ENCODE assay signal across 13 cellular contexts in genomic region chr2:70371753-70372152, GRCh38.
DNase-seq lines count a peak whose midpoint lies in the region; ATAC-seq, FAIRE-seq and TF ChIP-seq lines count a peak whose summit lies in the region.
"Had no signal": no experiment of that assay in that cellular context is flagged by ENCODE, and none has a peak within 500 bp of the region (broad histone marks: within the 10 kb centered on the region; RNA-seq: fewer than 3 reads in every experiment).

No MANE protein-coding gene starts in this region.

- DNase-seq in COLO829 (ENCODE audit: low spot score) (peak; percentile 47), IMR-90 (peak; percentile 69), brain microvascular endothelial cell (peak; percentile 34), keratinocyte (ENCODE audit: low read depth, low spot score) (peak; percentile 71), SJCRH30 (no peak), SKM-1 treated with dmso at 0.1 percent for 144 hours (lab: John Stamatoyannopoulos, UW; ENCODE audit: unreplicated experiment) (no peak), mesenteric fat pad (ENCODE audit: low spot score) (no peak), NCI-H446 (lab: John Stamatoyannopoulos, UW) (no peak)
- DNase-seq: activated CD4-positive, alpha-beta T cell treated with anti-CD3 and anti-CD28 coated beads, Interleukin-2, amount 10 ng/mL, durations not matched to agents 24 days and 14 days; CD8-positive, alpha-beta T cell; NCI-H2107 had no signal

- intact Hi-C loops in IMR-90 (cut with micrococcal nuclease), result no loop called here

- H3K27me3 ChIP-seq in IMR-90 (ENCODE audit: control insufficient read depth, insufficient read depth, low read length) (no peaks in the 10 kb centered on the region), brain microvascular endothelial cell (replicated peaks) (no peaks in the 10 kb centered on the region), keratinocyte (ENCODE audit: control insufficient read depth, extremely low read depth, insufficient read depth, low read length) (no peaks in the 10 kb centered on the region), SJCRH30 (0 out of 2 replicates have a peak, but pooled peaks cover 2% of the 10 kb centered on the region)
- H3K27me3 ChIP-seq: right atrium auricular region had no signal

- H4K8ac ChIP-seq in IMR-90 (ENCODE audit: low read depth in 2 of 2, low read length in 2 of 2), result peak overlapping the region in 1 of 2 experiments; percentile 71; a peak in 1 of 4 replicates

- peak overlapping the region; percentile 45 for H2BK5ac ChIP-seq in IMR-90 (ENCODE audit: low read depth, low read length, poor library complexity, severe bottlenecking)

- TF ChIP-seq CTCF in IMR-90 (conservative IDR thresholded peaks at IDR 0.05; ENCODE audit: low read depth, low read length), result no peak
- TF ChIP-seq CTCF in brain microvascular endothelial cell (IDR thresholded peaks at IDR 0.05; ENCODE audit: low read depth, low read length, missing control alignments), result no peak
- no peak for TF ChIP-seq CTCF in keratinocyte (optimal IDR thresholded peaks at IDR 0.05 in 1 of 3, IDR thresholded peaks at IDR 0.05 in 1 of 3, conservative IDR thresholded peaks at IDR 0.05 in 1 of 3; ENCODE audit: extremely low read depth in 1 of 3, insufficient read depth in 2 of 3, low read length in 3 of 3)

- H3K4me1 ChIP-seq in IMR-90 (ENCODE audit: control insufficient read depth, insufficient read depth, low read length) (0 out of 2 replicates have a peak, but pooled peaks cover 2% of the 10 kb centered on the region), keratinocyte (ENCODE audit: control insufficient read depth, extremely low read depth, insufficient read depth, low read length) (peaks cover 35% of the 10 kb centered on the region), SJCRH30 (no peaks in the 10 kb centered on the region)
- H3K4me1 ChIP-seq: right atrium auricular region had no signal

- H2AK9ac ChIP-seq in IMR-90 (replicated peaks; ENCODE audit: low read depth, low read length, poor library complexity), result no peak overlapping the region

- in situ Hi-C loops in IMR-90 (cut with MboI; ENCODE audit: low sequenced_read_pairs) (no loop called here), brain microvascular endothelial cell (cut with HindIII; ENCODE audit: low pct_ligation_motif_present, low sequenced_read_pairs) (no loop called here)

- BruUV-seq in IMR-90 (replicated peaks; lab: Mats Ljungman, UMichigan), result no TSS peak

- CTCF ChIA-PET in IMR-90 (lab: Yijun Ruan, JAX), result no interaction called here

- no peak overlapping the region for H3K56ac ChIP-seq in IMR-90 (ENCODE audit: extremely low read depth, insufficient read depth, low read length)

- H4K20me1 ChIP-seq in IMR-90 (ENCODE audit: insufficient read depth, low read length) (no peaks in the 10 kb centered on the region), keratinocyte (ENCODE audit: control insufficient read depth, extremely low read depth, insufficient read depth, low read length) (no peaks in the 10 kb centered on the region)

- H3K79me1 ChIP-seq in IMR-90 (ENCODE audit: low read depth in 1 of 2, low read length in 2 of 2), result no peaks in the 10 kb centered on the region

- H3K18ac ChIP-seq in IMR-90 (ENCODE audit: low read depth, low read length), result no peak overlapping the region; the same call in 1 of the 2 replicates

- no peak; the same call in 1 of the 2 replicates for ATAC-seq in IMR-90 (ENCODE audit: low read depth)
- ATAC-seq: CD8-positive, alpha-beta T cell had no signal

- H3K36me3 ChIP-seq in IMR-90 (ENCODE audit: control insufficient read depth, insufficient read depth, low read length), result no peaks in the 10 kb centered on the region
- H3K36me3 ChIP-seq in brain microvascular endothelial cell (replicated peaks), result no peaks in the 10 kb centered on the region
- H3K36me3 ChIP-seq in keratinocyte (ENCODE audit: control insufficient read depth in 2 of 2, extremely low read depth in 1 of 2, insufficient read depth in 2 of 2, low read length in 2 of 2), result no peaks in the 10 kb centered on the region
- H3K36me3 ChIP-seq in SJCRH30, result no peaks in the 10 kb centered on the region
- H3K36me3 ChIP-seq: right atrium auricular region had no signal

- FAIRE-seq in keratinocyte (lab: Jason Lieb, UNC), result peak; percentile 36

- H3K4me2 ChIP-seq in IMR-90 (ENCODE audit: low read depth, low read length), result no peak overlapping the region
- H3K4me2 ChIP-seq in keratinocyte (ENCODE audit: control insufficient read depth, extremely low read depth, insufficient read depth, low read depth, low read length), result peak overlapping the region; percentile 55
- H3K4me2 ChIP-seq: KMS-11 had no signal

- no peak overlapping the region for H2BK120ac ChIP-seq in IMR-90 (ENCODE audit: low read depth, low read length)

- no peak overlapping the region for H2BK20ac ChIP-seq in IMR-90 (ENCODE audit: low read depth, low read length)

- H3K14ac ChIP-seq in IMR-90 (replicated peaks; ENCODE audit: low read depth, low read length), result no peak overlapping the region

- 7% methylated on average over 2 of the region's 3 CpGs; no CpG with 5 or more reads in 1 of the 2 experiments for WGBS in IMR-90 (ENCODE audit: extremely low coverage in 2 of 2, insufficient read length in 1 of 2), 2 experiments

- H2AFZ ChIP-seq in IMR-90 (replicated peaks; ENCODE audit: low read length, poor library complexity) (no peak overlapping the region), keratinocyte (ENCODE audit: control insufficient read depth, low read length) (peak overlapping the region; percentile 66)

- no peak overlapping the region for H2AK5ac ChIP-seq in IMR-90 (ENCODE audit: low read depth, low read length)

- no peak for TF ChIP-seq RAD21 in IMR-90 (IDR thresholded peaks at IDR 0.05; ENCODE audit: low read length)

- no peak for TF ChIP-seq POLR2A in IMR-90 (IDR thresholded peaks at IDR 0.05; ENCODE audit: low read depth, low read length)

- H3K9me1 ChIP-seq in IMR-90 (ENCODE audit: insufficient read depth, low read length) (no peaks in the 10 kb centered on the region), keratinocyte (ENCODE audit: control insufficient read depth, extremely low read depth, insufficient read depth, low read length) (no peaks in the 10 kb centered on the region)

- no peaks in the 10 kb centered on the region for H3K9me3 ChIP-seq in IMR-90 (ENCODE audit: control insufficient read depth, insufficient read depth, low read length)
- peaks cover 4% of the 10 kb centered on the region for H3K9me3 ChIP-seq in keratinocyte (ENCODE audit: control insufficient read depth, low read depth, low read length)
- H3K9me3 ChIP-seq in SJCRH30 (replicated peaks), result no peaks in the 10 kb centered on the region
- H3K9me3 ChIP-seq: right atrium auricular region had no signal

- no peak overlapping the region; the same call in 1 of the 2 replicates for H4K5ac ChIP-seq in IMR-90 (ENCODE audit: low read depth, low read length)

- H2BK15ac ChIP-seq in IMR-90 (ENCODE audit: low read depth, low read length), result no peak overlapping the region

- no peak overlapping the region for H4K91ac ChIP-seq in IMR-90 (ENCODE audit: insufficient read depth, low read depth, low read length)

- no peak overlapping the region for H3K4me3 ChIP-seq in IMR-90 (ENCODE audit: insufficient read depth, low read depth, low read length)
- H3K4me3 ChIP-seq in brain microvascular endothelial cell (ENCODE audit: low read depth, low read length), result no peak overlapping the region
- no peak overlapping the region for H3K4me3 ChIP-seq in keratinocyte (ENCODE audit: control insufficient read depth in 2 of 3, extremely low read depth in 1 of 3, insufficient read depth in 2 of 3, low read depth in 1 of 3, low read length in 3 of 3)
- H3K4me3 ChIP-seq in SJCRH30, result no peak overlapping the region
- H3K4me3 ChIP-seq: right atrium auricular region had no signal

- no peak overlapping the region for H3K27ac ChIP-seq in IMR-90 (ENCODE audit: insufficient read depth, low read length)
- no peak overlapping the region for H3K27ac ChIP-seq in brain microvascular endothelial cell
- peak overlapping the region; percentile 98 for H3K27ac ChIP-seq in keratinocyte (ENCODE audit: control insufficient read depth, insufficient read depth, low read length)
- no peak overlapping the region for H3K27ac ChIP-seq in SJCRH30
- H3K27ac ChIP-seq: KMS-11, right atrium auricular region had no signal

- no peak overlapping the region for H3K23ac ChIP-seq in IMR-90 (ENCODE audit: low read depth, low read length)

- H3K9ac ChIP-seq in IMR-90 (ENCODE audit: low read depth, low read length), result no peak overlapping the region
- H3K9ac ChIP-seq in keratinocyte (ENCODE audit: control insufficient read depth, extremely low read depth, insufficient read depth, low read length), result peak overlapping the region; percentile 72
- H3K9ac ChIP-seq: KMS-11 had no signal

- H3K79me2 ChIP-seq in keratinocyte (ENCODE audit: control insufficient read depth, insufficient read depth, low read length), result no peaks in the 10 kb centered on the region

- dilution Hi-C loops in IMR-90 (cut with HindIII; ENCODE audit: low sequenced_read_pairs, unreplicated experiment), result no loop called here
- dilution Hi-C loops in keratinocyte (cut with MboI; ENCODE audit: extremely low pct_ligation_motif_present, low sequenced_read_pairs), result no loop called here

- no peak overlapping the region for H3K4ac ChIP-seq in IMR-90 (ENCODE audit: low read depth, low read length)

- POLR2A ChIA-PET in IMR-90 (lab: Charles Lee; ENCODE audit: unreplicated experiment), result no interaction called here

TF ChIP-seq in IMR-90, 13 proteins besides CTCF, POLR2A, EP300 and RAD21:
- no peak for TF ChIP-seq FOS (IDR thresholded peaks at IDR 0.05; ENCODE audit: low read depth, low read length)
- TF ChIP-seq CEBPB (IDR thresholded peaks at IDR 0.05; ENCODE audit: low read depth, low read length), result peak; percentile 95
- TF ChIP-seq BHLHE40 (IDR thresholded peaks at IDR 0.05; ENCODE audit: low read depth, low read length), result peak; percentile 94

Comparison
In these comparisons a context has a peak if more than half of its experiments do, and no peak if none do; other contexts are left out.
1. DNase-seq: peak in COLO829 (single experiment), IMR-90 (single experiment), brain microvascular endothelial cell (single experiment) and keratinocyte (single experiment); none in SJCRH30 (0 of 2), SKM-1 treated with dmso at 0.1 percent for 144 hours (single experiment), mesenteric fat pad (single experiment) and NCI-H446 (0 of 2).